Comparison of ENCODE assay signal across 11 cellular contexts in genomic region chr12:105289114-105289904, GRCh38. TPM values are rescaled to one million over a fixed set of nuclear protein-coding genes. Genes with fewer than 3 reads are reported as not detected.
DNase-seq lines count a peak whose midpoint lies in the region; ATAC-seq, FAIRE-seq and TF ChIP-seq lines count a peak whose summit lies in the region.
"Had no signal": no experiment of that assay in that cellular context is flagged by ENCODE, and none has a peak within 500 bp of the region (broad histone marks: within the 10 kb centered on the region; RNA-seq: fewer than 3 reads in every experiment).

No MANE protein-coding gene starts in this region.

- no peak overlapping the region for H3K27ac ChIP-seq in fibroblast of lung (ENCODE audit: insufficient read depth, low read length)
- H3K27ac ChIP-seq: adrenal gland, thyroid gland had no signal

- DNase-seq in natural killer cell treated with Interleukin-12 subunit alpha and Interleukin-12 subunit beta and Interleukin-15 and Interleukin-18, amount 100 ng/mL, for 72 hours (ENCODE audit: low spot score) = no peak
- no peak for DNase-seq in natural killer cell
- DNase-seq in RCC 7860 (ENCODE audit: low spot score) = peak; percentile 68
- DNase-seq in fibroblast of lung (ENCODE audit: low read depth in 2 of 2) = peak in 1 of 2 donors; percentile 67
- DNase-seq in stromal cell of bone marrow (ENCODE audit: low read depth) = peak; percentile 11
- no peak for DNase-seq in SKM-1 treated with dmso at 0.1 percent for 144 hours (lab: John Stamatoyannopoulos, UW; ENCODE audit: unreplicated experiment)
- DNase-seq in GM10266 (ENCODE audit: extremely low spot score) = no peak
- no peak for DNase-seq in germinal center (ENCODE audit: low spot score)
- DNase-seq: adrenal gland, cortex of kidney, thyroid gland had no signal

- no peak overlapping the region for H3K4me3 ChIP-seq in fibroblast of lung (replicated peaks in 1 of 4; ENCODE audit: control extremely low read depth in 1 of 4, insufficient read depth in 1 of 4, low read depth in 3 of 4, low read length in 4 of 4)
- H3K4me3 ChIP-seq: adrenal gland, thyroid gland had no signal

- no peak overlapping the region for H3K9ac ChIP-seq in fibroblast of lung (ENCODE audit: insufficient read depth, low read length)

- H3K36me3 ChIP-seq in fibroblast of lung (ENCODE audit: control insufficient read depth, insufficient read depth, low read length) = no peaks in the 10 kb centered on the region
- H3K36me3 ChIP-seq: adrenal gland, thyroid gland had no signal

- no peaks in the 10 kb centered on the region for H3K9me3 ChIP-seq in fibroblast of lung (ENCODE audit: control insufficient read depth, insufficient read depth, low read depth, low read length)
- H3K9me3 ChIP-seq: adrenal gland, thyroid gland had no signal

- H3K27ac Mint-ChIP-seq in natural killer cell treated with Interleukin-12 subunit alpha and Interleukin-12 subunit beta and Interleukin-15 and Interleukin-18, amount 100 ng/mL, for 72 hours = no peak overlapping the region
- no peak overlapping the region for H3K27ac Mint-ChIP-seq in natural killer cell

- no peaks in the 10 kb centered on the region for H3K9me3 Mint-ChIP-seq in natural killer cell treated with Interleukin-12 subunit alpha and Interleukin-12 subunit beta and Interleukin-15 and Interleukin-18, amount 100 ng/mL, for 72 hours
- H3K9me3 Mint-ChIP-seq in natural killer cell = no peaks in the 10 kb centered on the region

- H3K36me3 Mint-ChIP-seq in natural killer cell treated with Interleukin-12 subunit alpha and Interleukin-12 subunit beta and Interleukin-15 and Interleukin-18, amount 100 ng/mL, for 72 hours = no peaks in the 10 kb centered on the region
- no peaks in the 10 kb centered on the region for H3K36me3 Mint-ChIP-seq in natural killer cell

- no peak overlapping the region for H3K4me2 ChIP-seq in fibroblast of lung (ENCODE audit: extremely low read depth, insufficient read depth, low read length)

- H3K27me3 Mint-ChIP-seq in natural killer cell treated with Interleukin-12 subunit alpha and Interleukin-12 subunit beta and Interleukin-15 and Interleukin-18, amount 100 ng/mL, for 72 hours = peaks cover 4 to 6% of the 10 kb centered on the region in 2 donors
- H3K27me3 Mint-ChIP-seq in natural killer cell (ENCODE audit: low read depth in 2 of 2) = peaks cover under 1 to 16% of the 10 kb centered on the region in 2 donors

- H2AFZ ChIP-seq in fibroblast of lung (ENCODE audit: low read length) = peak overlapping the region; percentile 4

- no peaks in the 10 kb centered on the region for H4K20me1 ChIP-seq in fibroblast of lung (ENCODE audit: control insufficient read depth, extremely low read depth, insufficient read depth, low read length)

- H3K4me1 Mint-ChIP-seq in natural killer cell treated with Interleukin-12 subunit alpha and Interleukin-12 subunit beta and Interleukin-15 and Interleukin-18, amount 100 ng/mL, for 72 hours (ENCODE audit: low read depth in 2 of 2) = no peaks in the 10 kb centered on the region
- no peaks in the 10 kb centered on the region for H3K4me1 Mint-ChIP-seq in natural killer cell

- H3K4me1 ChIP-seq in fibroblast of lung (ENCODE audit: control insufficient read depth, extremely low read depth, insufficient read depth, low read length) = no peaks in the 10 kb centered on the region
- H3K4me1 ChIP-seq: adrenal gland, thyroid gland had no signal

- FAIRE-seq in RCC 7860 (lab: Jason Lieb, UNC) = peak; percentile 71

- intact Hi-C loops in natural killer cell (cut with micrococcal nuclease) = no loop called here

- H3K4me3 Mint-ChIP-seq in natural killer cell treated with Interleukin-12 subunit alpha and Interleukin-12 subunit beta and Interleukin-15 and Interleukin-18, amount 100 ng/mL, for 72 hours = no peak overlapping the region
- H3K4me3 Mint-ChIP-seq in natural killer cell = no peak overlapping the region

- no peaks in the 10 kb centered on the region for H3K27me3 ChIP-seq in fibroblast of lung (ENCODE audit: control insufficient read depth, insufficient read depth, low read length)

- TF ChIP-seq CTCF in natural killer cell (IDR thresholded peaks at IDR 0.05) = no peak
- no peak for TF ChIP-seq CTCF in fibroblast of lung (conservative IDR thresholded peaks at IDR 0.05 in 1 of 2, IDR thresholded peaks at IDR 0.05 in 1 of 2; ENCODE audit: low read depth in 1 of 2, low read length in 2 of 2)
- TF ChIP-seq CTCF in GM10266 (IDR thresholded peaks at IDR 0.05; ENCODE audit: control insufficient read depth, insufficient read depth, low read depth, missing control alignments) = no peak

- H3K79me2 ChIP-seq in fibroblast of lung (ENCODE audit: control insufficient read depth, insufficient read depth, low read length) = no peaks in the 10 kb centered on the region

- ATAC-seq in natural killer cell treated with Interleukin-12 subunit alpha and Interleukin-12 subunit beta and Interleukin-15 and Interleukin-18, amount 100 ng/mL, for 72 hours = peak; percentile 90 to 94
- ATAC-seq in natural killer cell = no peak

RNA-seq across cellular contexts. Expression of gene C12orf75, which starts 41.2 kb away (rescaled TPM):
- total RNA-seq in natural killer cell treated with Interleukin-12 subunit alpha and Interleukin-12 subunit beta and Interleukin-15 and Interleukin-18, amount 100 ng/mL, for 72 hours = 100 to 1,000 TPM in 1 of 2 donors, 10 to 100 TPM in 1; 65.5 to 159 TPM
- total RNA-seq in natural killer cell (100 to 1,000 TPM; 121 to 131 (median 128) TPM), fibroblast of lung (40.6 and 133 TPM in 2 replicates)
- polyA plus RNA-seq in fibroblast of lung = 298 and 336 TPM in 2 replicates
- polyA plus RNA-seq in fibroblast of lung (2012) = 233 and 328 TPM in 2 replicates
- polyA minus RNA-seq in fibroblast of lung (ENCODE audit: low replicate concordance) = 22.0 and 22.2 TPM in 2 replicates

RNA-seq across cellular contexts. Expression of gene APPL2, which starts 53.3 kb away (rescaled TPM):
- total RNA-seq in natural killer cell treated with Interleukin-12 subunit alpha and Interleukin-12 subunit beta and Interleukin-15 and Interleukin-18, amount 100 ng/mL, for 72 hours = 10 to 100 TPM; 13.2 to 26.4 TPM
- total RNA-seq in natural killer cell (10 to 100 TPM; 56.0 to 65.9 (median 64.2) TPM), fibroblast of lung (43.9 and 53.8 TPM in 2 replicates)
- polyA plus RNA-seq in fibroblast of lung = 68.0 and 74.3 TPM in 2 replicates
- polyA plus RNA-seq in fibroblast of lung (2012) = 36.1 and 36.3 TPM in 2 replicates
- polyA minus RNA-seq in fibroblast of lung (ENCODE audit: low replicate concordance) = 9.2 and 11.7 TPM in 2 replicates

Comparison
In these comparisons a context has a peak if more than half of its experiments do, and no peak if none do; other contexts are left out.
1. ATAC-seq: peak in natural killer cell treated with Interleukin-12 subunit alpha and Interleukin-12 subunit beta and Interleukin-15 and Interleukin-18, amount 100 ng/mL, for 72 hours (2 of 2); none in natural killer cell (0 of 3).
2. DNase-seq: peak in RCC 7860 (single experiment) and stromal cell of bone marrow (single experiment); none in natural killer cell treated with Interleukin-12 subunit alpha and Interleukin-12 subunit beta and Interleukin-15 and Interleukin-18, amount 100 ng/mL, for 72 hours (single experiment), natural killer cell (single experiment), SKM-1 treated with dmso at 0.1 percent for 144 hours (single experiment), GM10266 (single experiment) and germinal center (single experiment).